In the genomic region with DNA sequence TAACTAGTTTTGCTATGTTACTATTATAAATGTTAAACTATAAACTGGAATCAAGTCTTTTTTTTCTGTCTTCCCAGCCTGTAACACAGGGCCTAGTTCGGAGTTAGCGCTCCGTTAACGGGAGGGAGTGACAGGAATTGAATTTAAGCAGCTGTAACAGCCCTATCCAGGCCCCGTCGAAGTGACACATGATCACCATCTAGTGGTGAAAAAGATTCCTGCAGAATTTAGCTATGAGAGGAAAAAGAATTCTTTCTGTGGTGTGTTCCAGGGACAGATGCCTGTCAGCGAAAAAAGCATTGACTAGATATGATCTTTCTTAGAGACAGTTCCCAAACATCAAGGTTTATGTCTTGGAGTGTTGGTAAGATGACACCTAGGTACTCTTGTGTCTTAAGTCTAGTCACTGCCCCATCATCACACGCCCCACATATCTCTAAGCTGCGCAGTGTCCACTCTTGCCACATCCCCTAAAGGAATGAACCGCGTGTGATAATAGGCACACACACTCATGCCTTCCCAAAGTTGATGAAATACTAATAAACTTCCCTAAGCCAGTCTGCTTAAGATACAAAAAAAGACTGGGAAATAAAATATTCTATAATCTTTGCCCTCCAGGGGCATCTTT, we compare ENCODE assay signal across 1 cellular context.
A peak's percentile ranks its signal among the peaks of the same experiment; 100 is the strongest.
TF ChIP-seq lines count a peak whose summit lies in the region.

No MANE protein-coding gene starts in this region.

TF ChIP-seq in GM12878, 131 proteins besides CTCF, POLR2A, EP300 and RAD21:
- no peak for TF ChIP-seq TBL1XR1 (IDR thresholded peaks at IDR 0.05; ENCODE audit: low read depth, low read length)
- TF ChIP-seq YY1 (IDR thresholded peaks at IDR 0.05; ENCODE audit: low read depth, low read length), result 0 out of 2 replicates have a peak, but pooled peaks have one; percentile 26
- TF ChIP-seq SMC3 (IDR thresholded peaks at IDR 0.05; ENCODE audit: borderline replicate concordance, low read length), result peak; percentile 69
TF ChIP-seq in GM12878: peak in this region for 2.
